20 cellular contexts compared by ENCODE assay signal in the genomic region with DNA sequence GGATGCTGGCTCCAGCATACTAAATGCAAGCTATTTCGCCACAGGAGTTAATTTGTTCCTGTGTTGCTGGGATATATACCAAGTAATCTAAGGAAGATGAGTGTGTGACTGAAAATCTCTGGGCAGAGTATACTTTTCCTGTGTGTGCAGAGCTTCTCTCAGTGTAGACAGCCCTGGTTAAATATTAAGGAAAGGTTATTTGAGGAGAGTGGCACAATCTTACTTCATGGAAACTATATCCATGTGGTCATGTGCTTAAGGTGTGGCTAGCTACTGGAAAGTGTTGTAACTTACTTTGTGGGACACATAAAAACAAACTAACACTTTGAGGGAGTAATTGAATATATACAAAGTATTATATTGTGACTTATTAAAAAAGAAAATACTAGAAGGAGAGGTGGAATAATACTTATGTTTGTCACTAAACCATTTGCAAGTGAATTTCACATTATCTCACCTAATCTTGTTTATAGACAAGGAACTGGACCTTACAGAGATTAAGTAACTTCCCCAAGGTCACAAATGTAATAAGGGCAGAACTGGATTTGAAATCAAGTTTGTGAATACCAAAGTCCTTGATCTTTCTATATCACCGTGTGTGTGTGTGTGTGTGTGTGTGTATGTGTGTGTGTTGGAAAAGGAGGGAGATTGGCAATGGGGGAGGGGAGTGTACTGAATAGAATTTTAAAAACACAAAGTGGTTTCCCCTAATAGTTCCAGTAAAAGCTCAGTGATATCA.
DNase-seq lines count a peak whose midpoint lies in the region; ATAC-seq and FAIRE-seq lines count a peak whose summit lies in the region.
"Had no signal": no experiment of that assay in that cellular context is flagged by ENCODE, and none has a peak within 500 bp of the region (broad histone marks: within the 10 kb centered on the region; RNA-seq: fewer than 3 reads in every experiment).

No MANE protein-coding gene starts in this region.

- peak; percentile 94 for FAIRE-seq in colon (lab: Jason Lieb, UNC)
- FAIRE-seq: GM12891 had no signal

- peak; percentile 34 for DNase-seq in DMS53 (lab: John Stamatoyannopoulos, UW)
- no peak for DNase-seq in left lobe of liver (ENCODE audit: low spot score)
- DNase-seq in renal cortical epithelial cell (ENCODE audit: low read depth): peak; percentile 98
- DNase-seq in NCI-H526 (lab: John Stamatoyannopoulos, UW): no peak
- DNase-seq in islet precursor cell: no peak
- DNase-seq: activated CD4-positive, alpha-beta T cell treated with anti-CD3 and anti-CD28 coated beads, Interleukin-2, amount 50 U/mL, for 4 hours; activated gamma-delta T cell; DMS153; foreskin keratinocyte; Karpas-422; NCI-H1048; NCI-H1930; NCI-H226; PC-3; T-helper 17 cell; WERI-Rb-1 had no signal

- ATAC-seq in left lobe of liver (peak; percentile 94), GM21528 (IDR thresholded peaks at IDR 0.05; ENCODE audit: low FRiP score, unreplicated experiment) (no peak), HG03354 (IDR thresholded peaks at IDR 0.05; ENCODE audit: poor library complexity, severe bottlenecking, unreplicated experiment) (no peak)
- ATAC-seq: PC-3, T-helper 17 cell had no signal

Comparison
In these comparisons a context has a peak if more than half of its experiments do, and no peak if none do; other contexts are left out.
1. DNase-seq: peak in DMS53 (single experiment) and renal cortical epithelial cell (single experiment); none in left lobe of liver (single experiment), NCI-H526 (0 of 2) and islet precursor cell (single experiment).